ENCODE assay signal across 8 cellular contexts in the genomic region with DNA sequence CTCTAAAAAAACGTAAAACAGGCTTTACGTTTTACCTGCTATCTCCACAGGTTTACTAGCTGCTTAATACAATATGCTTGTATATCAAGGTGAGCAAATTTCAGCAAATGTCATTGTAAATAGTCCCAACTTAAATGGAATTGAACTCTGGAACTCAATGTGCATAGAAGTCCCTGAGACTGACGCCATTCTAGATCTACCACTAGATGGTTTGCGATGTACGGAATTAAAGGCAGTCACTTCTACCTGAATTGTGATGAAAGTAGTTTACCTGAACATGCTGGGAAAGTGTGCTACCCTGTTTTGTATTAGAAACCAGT. TPM values are rescaled to one million over a fixed set of nuclear protein-coding genes. Genes with fewer than 3 reads are reported as not detected.
DNase-seq lines count a peak whose midpoint lies in the region; ATAC-seq and TF ChIP-seq lines count a peak whose summit lies in the region.

No MANE protein-coding gene starts in this region.

- peaks cover 26% of the 10 kb centered on the region for H4K20me1 ChIP-seq in smooth muscle cell (ENCODE audit: low read depth)

- H3K9ac ChIP-seq in iPS-15b (ENCODE audit: low read depth, low read length) = no peak overlapping the region
- peak overlapping the region; percentile 99 for H3K9ac ChIP-seq in smooth muscle cell (ENCODE audit: low read depth)

- peaks cover 34% of the 10 kb centered on the region for H3K4me1 Mint-ChIP-seq in HFFc6 (ENCODE audit: low read depth)
- peaks cover 30% of the 10 kb centered on the region for H3K4me1 Mint-ChIP-seq in activated T-helper 17 cell treated with anti-CD3 and anti-CD28 coated beads, Interleukin-2, amount 50 U/mL, for 72 hours

- H2AFZ ChIP-seq in smooth muscle cell (ENCODE audit: low read depth) = peak overlapping the region; percentile 96

- H3K27me3 Mint-ChIP-seq in HFFc6 (ENCODE audit: insufficient read depth) = no peaks in the 10 kb centered on the region; the same call in 1 of the 2 replicates
- no peaks in the 10 kb centered on the region for H3K27me3 Mint-ChIP-seq in activated T-helper 17 cell treated with anti-CD3 and anti-CD28 coated beads, Interleukin-2, amount 50 U/mL, for 72 hours

- peaks cover 35% of the 10 kb centered on the region for H3K79me2 ChIP-seq in smooth muscle cell (ENCODE audit: low read depth)

- H3K4me2 ChIP-seq in smooth muscle cell = peak overlapping the region; percentile 97

- no peak for ATAC-seq in activated T-helper 17 cell treated with anti-CD3 and anti-CD28 coated beads, Interleukin-2, amount 50 U/mL, for 72 hours (replicated peaks)
- ATAC-seq in GM21447 (IDR thresholded peaks at IDR 0.05; ENCODE audit: unreplicated experiment) = no peak

- H3K27ac Mint-ChIP-seq in HFFc6 = peak overlapping the region; percentile 97
- peak overlapping the region; percentile 91 for H3K27ac Mint-ChIP-seq in activated T-helper 17 cell treated with anti-CD3 and anti-CD28 coated beads, Interleukin-2, amount 50 U/mL, for 72 hours

- H3K27me3 ChIP-seq in iPS-15b (ENCODE audit: control insufficient read depth, insufficient read depth, low read length) (no peaks in the 10 kb centered on the region), smooth muscle cell (ENCODE audit: low read depth) (no peaks in the 10 kb centered on the region)

- H3K36me3 Mint-ChIP-seq in HFFc6 (ENCODE audit: low read depth) = no peaks in the 10 kb centered on the region
- H3K36me3 Mint-ChIP-seq in activated T-helper 17 cell treated with anti-CD3 and anti-CD28 coated beads, Interleukin-2, amount 50 U/mL, for 72 hours (ENCODE audit: low read depth) = peaks cover 6% of the 10 kb centered on the region

- peaks cover 6% of the 10 kb centered on the region for H3K4me1 ChIP-seq in iPS-15b (ENCODE audit: control insufficient read depth, insufficient read depth, low read length)
- peaks cover 24% of the 10 kb centered on the region for H3K4me1 ChIP-seq in smooth muscle cell (ENCODE audit: low read depth)

- no peaks in the 10 kb centered on the region for H3F3A ChIP-seq in smooth muscle cell (ENCODE audit: low read depth)

- H3K9me3 ChIP-seq in iPS-15b (ENCODE audit: control insufficient read depth, insufficient read depth, low read length) = no peaks in the 10 kb centered on the region
- H3K9me3 ChIP-seq in smooth muscle cell (replicated peaks; ENCODE audit: low read depth) = no peaks in the 10 kb centered on the region

- WGBS in smooth muscle cell (ENCODE audit: low lambda C conversion rate) = 23% methylated on average over 5 of the region's 5 CpGs

- DNase-seq in AG09309 (ENCODE audit: low read depth) = no peak
- no peak for DNase-seq in HFFc6
- DNase-seq in smooth muscle cell (lab: John Stamatoyannopoulos, UW; ENCODE audit: unreplicated experiment) = no peak
- DNase-seq in AG08395 (ENCODE audit: low spot score) = no peak
- DNase-seq in NCI-H774 (lab: John Stamatoyannopoulos, UW) = no peak

- TF ChIP-seq CTCF in AG09309 (IDR thresholded peaks at IDR 0.05; ENCODE audit: control insufficient read depth, insufficient read depth, low read depth, low read length, missing control alignments) (no peak), HFFc6 (IDR thresholded peaks at IDR 0.05) (no peak), smooth muscle cell (IDR thresholded peaks at IDR 0.05; ENCODE audit: borderline replicate concordance, insufficient read depth, poor library complexity, severe bottlenecking) (no peak)

- no peaks in the 10 kb centered on the region for H3K9me3 Mint-ChIP-seq in HFFc6
- H3K9me3 Mint-ChIP-seq in activated T-helper 17 cell treated with anti-CD3 and anti-CD28 coated beads, Interleukin-2, amount 50 U/mL, for 72 hours = no peaks in the 10 kb centered on the region

- H3K36me3 ChIP-seq in iPS-15b (ENCODE audit: control insufficient read depth, insufficient read depth, low read length) (no peaks in the 10 kb centered on the region), smooth muscle cell (ENCODE audit: low read depth) (no peaks in the 10 kb centered on the region)

- peak overlapping the region; percentile 99 for H3K4me3 Mint-ChIP-seq in HFFc6
- peak overlapping the region; percentile 92 for H3K4me3 Mint-ChIP-seq in activated T-helper 17 cell treated with anti-CD3 and anti-CD28 coated beads, Interleukin-2, amount 50 U/mL, for 72 hours

- H3K4me3 ChIP-seq in AG09309 (ENCODE audit: control insufficient read depth, low read depth, low read length) (peak overlapping the region; percentile 88), iPS-15b (ENCODE audit: low read depth, low read length) (peak overlapping the region; percentile 98), smooth muscle cell (peak overlapping the region; percentile 73)

- H3K27ac ChIP-seq in smooth muscle cell (ENCODE audit: low read depth) = peak overlapping the region; percentile 98

RNA-seq across cellular contexts. Expression of gene SNX13, which starts 0.8 kb away (rescaled TPM):
- 10 to 100 TPM; 29.0 to 33.1 (median 30.3) TPM for total RNA-seq in HFFc6 (2021; fragmentation: NEBNext Ultra II Directional; extraction: Animal tissue kit (Norgen Biotek cat#: 25700))
- 10 to 100 TPM; 20.6 to 23.5 TPM for total RNA-seq in activated T-helper 17 cell treated with anti-CD3 and anti-CD28 coated beads, Interleukin-2, amount 50 U/mL, for 72 hours
- 44.0 and 59.6 TPM in 2 replicates for total RNA-seq in smooth muscle cell
- 17.0 TPM in 2 replicates for polyA plus RNA-seq in smooth muscle cell
